1 cellular context compared by ENCODE assay signal in the genomic region with DNA sequence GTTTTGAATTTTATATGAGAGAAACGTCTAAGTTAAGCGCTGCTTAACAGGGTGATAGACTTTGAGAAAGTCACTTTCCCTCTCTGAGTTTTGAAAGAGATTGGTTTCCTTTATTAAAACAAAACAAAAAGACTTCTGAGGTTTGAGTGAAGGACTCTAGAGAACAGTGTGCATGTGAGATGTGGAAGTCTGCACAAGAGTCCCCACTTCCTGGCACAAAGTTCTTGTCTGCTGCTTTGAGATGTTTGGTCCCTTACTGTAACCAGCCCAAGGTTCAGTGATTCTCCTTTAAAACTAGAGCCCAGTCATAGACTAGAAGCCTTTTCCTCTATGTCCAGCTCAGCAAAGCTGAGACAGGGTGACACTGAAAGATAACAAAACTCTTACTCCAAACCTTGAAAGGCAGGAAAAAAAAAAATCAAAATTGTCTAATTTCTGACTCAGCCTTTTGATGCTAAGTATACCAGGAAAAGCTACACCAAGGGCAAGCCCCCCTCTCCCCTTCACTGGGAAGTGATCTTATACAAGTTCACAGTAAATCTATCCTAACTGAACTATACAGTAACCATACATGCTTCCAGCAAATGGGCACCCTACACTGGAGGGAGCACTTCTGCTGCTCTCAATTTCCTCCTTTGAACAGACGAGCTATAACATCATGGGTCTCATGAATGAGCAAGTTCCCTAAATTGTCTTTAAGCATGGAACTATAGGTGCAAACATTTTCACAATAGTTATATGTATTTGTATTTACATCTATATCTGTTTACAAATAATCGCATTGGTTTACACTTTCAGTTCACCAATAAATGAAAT.
TF ChIP-seq lines count a peak whose summit lies in the region.

No MANE protein-coding gene starts in this region.

TF ChIP-seq in SK-N-SH treated with all-trans-retinoic acid at 6 μM for 48 hours, 23 proteins besides CTCF, POLR2A, EP300 and RAD21 (continued from another document):
- 0 out of 2 replicates have a peak, but pooled peaks have one; percentile 18 for TF ChIP-seq ESRRG (CRISPR knock-in tag; IDR thresholded peaks at IDR 0.05)
- 0 out of 2 replicates have a peak, but pooled peaks have one; percentile 35 for TF ChIP-seq ZFP3 (CRISPR knock-in tag; IDR thresholded peaks at IDR 0.05)
- TF ChIP-seq, protein P1, sequence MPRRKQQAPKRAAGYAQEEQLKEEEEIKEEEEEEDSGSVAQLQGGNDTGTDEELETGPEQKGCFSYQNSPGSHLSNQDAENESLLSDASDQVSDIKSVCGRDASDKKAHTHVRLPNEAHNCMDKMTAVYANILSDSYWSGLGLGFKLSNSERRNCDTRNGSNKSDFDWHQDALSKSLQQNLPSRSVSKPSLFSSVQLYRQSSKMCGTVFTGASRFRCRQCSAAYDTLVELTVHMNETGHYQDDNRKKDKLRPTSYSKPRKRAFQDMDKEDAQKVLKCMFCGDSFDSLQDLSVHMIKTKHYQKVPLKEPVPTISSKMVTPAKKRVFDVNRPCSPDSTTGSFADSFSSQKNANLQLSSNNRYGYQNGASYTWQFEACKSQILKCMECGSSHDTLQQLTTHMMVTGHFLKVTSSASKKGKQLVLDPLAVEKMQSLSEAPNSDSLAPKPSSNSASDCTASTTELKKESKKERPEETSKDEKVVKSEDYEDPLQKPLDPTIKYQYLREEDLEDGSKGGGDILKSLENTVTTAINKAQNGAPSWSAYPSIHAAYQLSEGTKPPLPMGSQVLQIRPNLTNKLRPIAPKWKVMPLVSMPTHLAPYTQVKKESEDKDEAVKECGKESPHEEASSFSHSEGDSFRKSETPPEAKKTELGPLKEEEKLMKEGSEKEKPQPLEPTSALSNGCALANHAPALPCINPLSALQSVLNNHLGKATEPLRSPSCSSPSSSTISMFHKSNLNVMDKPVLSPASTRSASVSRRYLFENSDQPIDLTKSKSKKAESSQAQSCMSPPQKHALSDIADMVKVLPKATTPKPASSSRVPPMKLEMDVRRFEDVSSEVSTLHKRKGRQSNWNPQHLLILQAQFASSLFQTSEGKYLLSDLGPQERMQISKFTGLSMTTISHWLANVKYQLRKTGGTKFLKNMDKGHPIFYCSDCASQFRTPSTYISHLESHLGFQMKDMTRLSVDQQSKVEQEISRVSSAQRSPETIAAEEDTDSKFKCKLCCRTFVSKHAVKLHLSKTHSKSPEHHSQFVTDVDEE (CRISPR knock-in tag; IDR thresholded peaks at IDR 0.05), result no peak
- no peak for TF ChIP-seq ZNF8 (CRISPR knock-in tag; IDR thresholded peaks at IDR 0.05)
